In genomic region chr1:213276236-213276635, GRCh38 we compare ENCODE assay signal across 20 cellular contexts.
A peak's percentile ranks its signal among the peaks of the same experiment; 100 is the strongest.
DNase-seq lines count a peak whose midpoint lies in the region; ATAC-seq, FAIRE-seq and TF ChIP-seq lines count a peak whose summit lies in the region.
"Had no signal": no experiment of that assay in that cellular context is flagged by ENCODE, and none has a peak within 500 bp of the region (broad histone marks: within the 10 kb centered on the region; RNA-seq: fewer than 3 reads in every experiment).

No MANE protein-coding gene starts in this region.

- DNase-seq in A549 (ENCODE audit: low read depth in 1 of 2, low spot score in 1 of 2), result no peak
- DNase-seq in WTC11 (ENCODE audit: low spot score), result no peak
- DNase-seq in hepatocyte (ENCODE audit: low spot score), result no peak
- DNase-seq in renal cortical epithelial cell (ENCODE audit: low read depth), result peak; percentile 65
- no peak for DNase-seq in pons (ENCODE audit: low spot score)
- DNase-seq in naive thymus-derived CD8-positive, alpha-beta T cell, result no peak
- no peak for DNase-seq in A172 (ENCODE audit: low spot score)
- DNase-seq: 8988T; C1 segment of cervical spinal cord; Calu3; CD4-positive, alpha-beta T cell; DMS 273 treated with DMSO at 0.1 percent for 48 hours; DMS79 treated with DMSO at 0.1 percent for 48 hours; EL; GDM1; H7 had no signal

- TF ChIP-seq CTCF in A549 (IDR thresholded peaks at IDR 0.05) (no peak), WTC11 (IDR thresholded peaks at IDR 0.05) (no peak), hepatocyte (IDR thresholded peaks at IDR 0.05; ENCODE audit: poor library complexity) (no peak)

- H3K4me3 ChIP-seq in A549 (no peak overlapping the region), hepatocyte (no peak overlapping the region)
- H3K4me3 ChIP-seq: GM23338 had no signal

- H3K4me2 ChIP-seq in A549 (no peak overlapping the region), hepatocyte (no peak overlapping the region)
- H3K4me2 ChIP-seq: GM23338 had no signal

- TF ChIP-seq RAD21 in A549 (conservative IDR thresholded peaks at IDR 0.05 in 1 of 2, IDR thresholded peaks at IDR 0.05 in 1 of 2), result no peak

- no peaks in the 10 kb centered on the region for H3K27me3 ChIP-seq in hepatocyte

- H3K36me3 ChIP-seq in hepatocyte (replicated peaks; ENCODE audit: insufficient read depth, low read depth), result no peaks in the 10 kb centered on the region

- TF ChIP-seq POLR2A in A549 (IDR thresholded peaks at IDR 0.05; ENCODE audit: low read length), result no peak

- H3K4me3 Mint-ChIP-seq in WTC11, result no peak overlapping the region
- no peak overlapping the region for H3K4me3 Mint-ChIP-seq in naive thymus-derived CD8-positive, alpha-beta T cell
- H3K4me3 Mint-ChIP-seq: B cell; CD4-positive, alpha-beta T cell; GM23338; IgD-negative memory B cell had no signal

- no peaks in the 10 kb centered on the region for H3K9me2 ChIP-seq in hepatocyte (replicated peaks; ENCODE audit: insufficient read depth)

- H3K4me1 ChIP-seq in A549, result no peaks in the 10 kb centered on the region
- peaks cover 4% of the 10 kb centered on the region for H3K4me1 ChIP-seq in hepatocyte (ENCODE audit: insufficient read depth)

- H3K79me2 ChIP-seq in hepatocyte, result no peaks in the 10 kb centered on the region

- H3K4me1 Mint-ChIP-seq in WTC11, result peaks cover 22% of the 10 kb centered on the region
- H3K4me1 Mint-ChIP-seq in naive thymus-derived CD8-positive, alpha-beta T cell, result peaks cover 0 to 3% (median 0%) of the 10 kb centered on the region in 4 donors
- H3K4me1 Mint-ChIP-seq: B cell, IgD-negative memory B cell had no signal

- no peak for TF ChIP-seq EP300 in A549 (IDR thresholded peaks at IDR 0.05)

- H3K36me3 Mint-ChIP-seq in WTC11, result peaks cover 2% of the 10 kb centered on the region; the same call in 1 of the 2 replicates
- peaks cover 23 to 31% (median 28%) of the 10 kb centered on the region in 3 donors for H3K36me3 Mint-ChIP-seq in naive thymus-derived CD8-positive, alpha-beta T cell

- WGBS in A549 (ENCODE audit: missing lambda C conversion rate), result 93% methylated on average over 2 of the region's 2 CpGs
- 92% methylated on average over 2 of the region's 2 CpGs for WGBS in hepatocyte (ENCODE audit: low lambda C conversion rate, missing lambda C conversion rate)

- POLR2A ChIA-PET in A549 (lab: Yijun Ruan, JAX), result no interaction called here
- POLR2A ChIA-PET in WTC11 (lab: Charles Lee), result no interaction called here
- POLR2A ChIA-PET in naive thymus-derived CD8-positive, alpha-beta T cell (lab: Charles Lee), result no interaction called here

- H3K9me3 Mint-ChIP-seq in WTC11, result no peaks in the 10 kb centered on the region
- H3K9me3 Mint-ChIP-seq in naive thymus-derived CD8-positive, alpha-beta T cell, result peaks cover 0 to 1% (median 0%) of the 10 kb centered on the region in 9 donors
- H3K9me3 Mint-ChIP-seq: CD4-positive, alpha-beta T cell; GM23338 had no signal

- CTCF ChIA-PET in A549 (lab: Yijun Ruan, JAX) (interaction anchor here (0.9 kb wide), 1 partner anchor 11 kb away, joined by 3 read pairs; no protein-coding TSS in a partner anchor), WTC11 (lab: Charles Lee) (interaction anchor here (1.0 kb wide), 1 partner anchor 31 kb away, joined by 3 read pairs; no protein-coding TSS in a partner anchor)

- no peaks in the 10 kb centered on the region for H4K20me1 ChIP-seq in hepatocyte (ENCODE audit: insufficient read depth, poor library complexity, severe bottlenecking)

- H3K27ac Mint-ChIP-seq in WTC11, result no peak overlapping the region
- no peak overlapping the region for H3K27ac Mint-ChIP-seq in naive thymus-derived CD8-positive, alpha-beta T cell
- H3K27ac Mint-ChIP-seq: B cell; CD4-positive, alpha-beta T cell; GM23338; IgD-negative memory B cell had no signal

- ATAC-seq in A549 (no peak), WTC11 (no peak)
- no peak for ATAC-seq in naive thymus-derived CD8-positive, alpha-beta T cell
- ATAC-seq: GM23338 had no signal

- H2AFZ ChIP-seq in hepatocyte, result no peak overlapping the region
- H2AFZ ChIP-seq: GM23338 had no signal

- H3K27me3 Mint-ChIP-seq in WTC11 (ENCODE audit: low read depth), result no peaks in the 10 kb centered on the region
- H3K27me3 Mint-ChIP-seq in naive thymus-derived CD8-positive, alpha-beta T cell, result no peaks in the 10 kb centered on the region
- H3K27me3 Mint-ChIP-seq: B cell; CD4-positive, alpha-beta T cell; IgD-negative memory B cell had no signal

- no peak for FAIRE-seq in A549 (lab: Jason Lieb, UNC)
- FAIRE-seq: GM12892 had no signal

- H3K9me3 ChIP-seq in A549 (no peaks in the 10 kb centered on the region), hepatocyte (ENCODE audit: low read depth) (no peaks in the 10 kb centered on the region)

- H3K27ac ChIP-seq in A549 (no peak overlapping the region), hepatocyte (peak overlapping the region; percentile 14)

TF ChIP-seq in A549, 52 proteins besides CTCF, POLR2A, EP300 and RAD21:
- TF ChIP-seq, protein P1, sequence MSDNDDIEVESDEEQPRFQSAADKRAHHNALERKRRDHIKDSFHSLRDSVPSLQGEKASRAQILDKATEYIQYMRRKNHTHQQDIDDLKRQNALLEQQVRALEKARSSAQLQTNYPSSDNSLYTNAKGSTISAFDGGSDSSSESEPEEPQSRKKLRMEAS (IDR thresholded peaks at IDR 0.05), result no peak
- TF ChIP-seq CEBPB (IDR thresholded peaks at IDR 0.05), result peak; percentile 17 to 38; a peak in 2 of 4 replicates
TF ChIP-seq in A549: peak in this region for 1.

TF ChIP-seq in WTC11, 78 proteins besides CTCF, POLR2A, EP300 and RAD21:
- TF ChIP-seq NFE2L1 (CRISPR knock-in tag; IDR thresholded peaks at IDR 0.05) (no peak), GABPB1 (CRISPR knock-in tag; IDR thresholded peaks at IDR 0.05) (0 out of 2 replicates have a peak, but pooled peaks have one; percentile 23)
